8 cellular contexts compared by ENCODE assay signal in genomic region chr17:7842950-7843535, GRCh38. TPM values are rescaled to one million over a fixed set of nuclear protein-coding genes. Genes with fewer than 3 reads are reported as not detected.
DNase-seq lines count a peak whose midpoint lies in the region; ATAC-seq and TF ChIP-seq lines count a peak whose summit lies in the region.

No MANE protein-coding gene starts in this region.

- CTCF ChIA-PET in activated CD8-positive, alpha-beta T cell treated with anti-CD3 and anti-CD28 coated beads for 36 hours (lab: Charles Lee): interaction anchor here (1.0 to 1.8 kb wide), 3 partner anchors 8 to 14 kb away, joined by 3 to 5 read pairs (median 5); partner anchors contain the start of genes CYB5D1 and NAA38

- 0% methylated on average over 24 of the region's 27 CpGs for WGBS in esophagus muscularis mucosa

- no peak for TF ChIP-seq CTCF in LNCaP clone FGC (IDR thresholded peaks at IDR 0.05; ENCODE audit: control insufficient read depth, extremely low read depth, insufficient read depth)
- TF ChIP-seq CTCF in activated CD8-positive, alpha-beta T cell treated with anti-CD3 and anti-CD28 coated beads for 36 hours (IDR thresholded peaks at IDR 0.05): no peak
- TF ChIP-seq CTCF in esophagus muscularis mucosa (IDR thresholded peaks at IDR 0.05): no peak
- no peak for TF ChIP-seq CTCF in type B pancreatic cell (conservative IDR thresholded peaks at IDR 0.05)

- peak; percentile 1 for ATAC-seq in activated CD8-positive, alpha-beta T cell treated with anti-CD3 and anti-CD28 coated beads for 36 hours

- H3K27ac ChIP-seq in esophagus muscularis mucosa (replicated peaks in 1 of 4): peak overlapping the region; percentile 97 to 98 (median 98)

- peak; percentile 30 for TF ChIP-seq POLR2A in esophagus muscularis mucosa (IDR thresholded peaks at IDR 0.05; ENCODE audit: low read depth)

- peaks cover 38 to 85% (median 73%) of the 10 kb centered on the region in 4 donors for H3K4me1 ChIP-seq in esophagus muscularis mucosa

- H3K4me3 Mint-ChIP-seq in activated CD8-positive, alpha-beta T cell treated with anti-CD3 and anti-CD28 coated beads for 36 hours: peak overlapping the region; percentile 83
- peak overlapping the region; percentile 98 for H3K4me3 Mint-ChIP-seq in type B pancreatic cell

- peaks cover 42% of the 10 kb centered on the region for H3K36me3 Mint-ChIP-seq in activated CD8-positive, alpha-beta T cell treated with anti-CD3 and anti-CD28 coated beads for 36 hours (ENCODE audit: low read depth)
- H3K36me3 Mint-ChIP-seq in type B pancreatic cell: peaks cover 9% of the 10 kb centered on the region

- POLR2A ChIA-PET in activated CD8-positive, alpha-beta T cell treated with anti-CD3 and anti-CD28 coated beads for 36 hours (lab: Charles Lee): interaction anchor here (0.6 to 6.6 kb wide), 13 partner anchors 8 to 407 kb away, joined by 3 to 35 read pairs (median 4); partner anchors contain the start of genes CNTROB, NAA38, TMEM88 and TP53

- no peaks in the 10 kb centered on the region for H3K9me3 Mint-ChIP-seq in activated CD8-positive, alpha-beta T cell treated with anti-CD3 and anti-CD28 coated beads for 36 hours
- H3K9me3 Mint-ChIP-seq in type B pancreatic cell: no peaks in the 10 kb centered on the region

- intact Hi-C loops in activated CD8-positive, alpha-beta T cell treated with anti-CD3 and anti-CD28 coated beads for 36 hours (cut with micrococcal nuclease): loop anchor here (2.0 to 5.0 kb wide), 2 partner anchors 14 to 44 kb away; partner anchors contain the start of genes CHD3 and NAA38
- intact Hi-C loops in esophagus muscularis mucosa (cut with DNase I): loop anchor here (5.0 kb wide), 1 partner anchor 309 kb away; the partner anchor contains the start of gene PER1

- DNase-seq in activated CD4-positive, alpha-beta T cell treated with anti-CD3 and anti-CD28 coated beads for 4 hours: peak; percentile 69 to 77
- no peak for DNase-seq in activated CD4-positive, alpha-beta T cell treated with anti-CD3 and anti-CD28 coated beads for 48 hours
- no peak for DNase-seq in LNCaP clone FGC (ENCODE audit: low read depth)
- DNase-seq in activated CD8-positive, alpha-beta T cell treated with anti-CD3 and anti-CD28 coated beads for 36 hours: no peak
- DNase-seq in esophagus muscularis mucosa (ENCODE audit: extremely low spot score): peak; percentile 94
- DNase-seq in myocyte (ENCODE audit: low read depth): peak; percentile 80
- DNase-seq in type B pancreatic cell (ENCODE audit: extremely low spot score, unreplicated experiment): no peak
- no peak for DNase-seq in 8988T

- H3K27ac Mint-ChIP-seq in activated CD8-positive, alpha-beta T cell treated with anti-CD3 and anti-CD28 coated beads for 36 hours: peak overlapping the region; percentile 98
- peak overlapping the region; percentile 98 for H3K27ac Mint-ChIP-seq in type B pancreatic cell

- peak; percentile 61 for TF ChIP-seq EP300 in esophagus muscularis mucosa (IDR thresholded peaks at IDR 0.05)

- H3K4me1 Mint-ChIP-seq in activated CD8-positive, alpha-beta T cell treated with anti-CD3 and anti-CD28 coated beads for 36 hours (ENCODE audit: low read depth): peaks cover 51% of the 10 kb centered on the region
- peaks cover 32% of the 10 kb centered on the region for H3K4me1 Mint-ChIP-seq in type B pancreatic cell (ENCODE audit: unreplicated experiment)

- no peaks in the 10 kb centered on the region for H3K9me3 ChIP-seq in esophagus muscularis mucosa

- H3K4me3 ChIP-seq in LNCaP clone FGC (ENCODE audit: low read depth, low read length): peak overlapping the region; percentile 88
- peak overlapping the region; percentile 64 to 86 (median 73) for H3K4me3 ChIP-seq in esophagus muscularis mucosa

- H3K36me3 ChIP-seq in esophagus muscularis mucosa: peaks cover 25 to 38% (median 33%) of the 10 kb centered on the region in 4 donors

- H3K27me3 ChIP-seq in esophagus muscularis mucosa: no peaks in the 10 kb centered on the region

- no peaks in the 10 kb centered on the region for H3K27me3 Mint-ChIP-seq in activated CD8-positive, alpha-beta T cell treated with anti-CD3 and anti-CD28 coated beads for 36 hours
- H3K27me3 Mint-ChIP-seq in type B pancreatic cell: no peaks in the 10 kb centered on the region

RNA-seq across cellular contexts. Expression of gene KDM6B, which starts 9.0 kb away (rescaled TPM):
- 10 to 100 TPM; 49.2 to 53.8 TPM for total RNA-seq in activated CD8-positive, alpha-beta T cell treated with anti-CD3 and anti-CD28 coated beads for 36 hours
- total RNA-seq in esophagus muscularis mucosa (100 to 1,000 TPM in 1 of 4 donors, 10 to 100 TPM in 3; 10.8 to 101 (median 15.1) TPM), myocyte (3.9 and 4.5 TPM in 2 replicates), type B pancreatic cell (ENCODE audit: low replicate concordance) (69.1 and 85.1 TPM in 2 replicates)
- 14.2 TPM for polyA plus RNA-seq in myocyte (2012)

RNA-seq across cellular contexts. Expression of gene TMEM88, which starts 11.8 kb away (rescaled TPM):
- total RNA-seq in activated CD8-positive, alpha-beta T cell treated with anti-CD3 and anti-CD28 coated beads for 36 hours: 1 to 10 TPM; 2.4 to 2.9 TPM
- total RNA-seq in esophagus muscularis mucosa: 10 to 100 TPM; 13.3 to 45.9 (median 42.5) TPM
- total RNA-seq in myocyte: 0.72 and 1.8 TPM in 2 replicates
- 1.3 TPM for polyA plus RNA-seq in myocyte (2012)
- 4.5 and 10.2 TPM in 2 replicates for total RNA-seq in type B pancreatic cell (ENCODE audit: low replicate concordance)

RNA-seq across cellular contexts. Expression of gene NAA38, which starts 14.3 kb away (rescaled TPM):
- total RNA-seq in activated CD8-positive, alpha-beta T cell treated with anti-CD3 and anti-CD28 coated beads for 36 hours: 10 to 100 TPM; 72.8 to 77.2 TPM
- total RNA-seq in esophagus muscularis mucosa (100 to 1,000 TPM in 2 of 4 donors, 10 to 100 TPM in 2; 61.4 to 110 (median 102) TPM), myocyte (37.7 and 54.8 TPM in 2 replicates), type B pancreatic cell (ENCODE audit: low replicate concordance) (43.6 and 64.9 TPM in 2 replicates)
- polyA plus RNA-seq in myocyte (2012): 155 TPM

RNA-seq across cellular contexts. Expression of gene CYB5D1, which starts 14.8 kb away (rescaled TPM):
- 10 to 100 TPM; 13.5 to 16.2 TPM for total RNA-seq in activated CD8-positive, alpha-beta T cell treated with anti-CD3 and anti-CD28 coated beads for 36 hours
- total RNA-seq in esophagus muscularis mucosa (10 to 100 TPM; 11.6 to 14.9 (median 12.0) TPM), myocyte (4.0 and 4.3 TPM in 2 replicates), type B pancreatic cell (ENCODE audit: low replicate concordance) (16.6 and 17.9 TPM in 2 replicates)
- 8.8 TPM for polyA plus RNA-seq in myocyte (2012)

RNA-seq across cellular contexts. Expression of gene CHD3, which starts 45.5 kb away (rescaled TPM):
- 100 to 1,000 TPM; 130 to 139 TPM for total RNA-seq in activated CD8-positive, alpha-beta T cell treated with anti-CD3 and anti-CD28 coated beads for 36 hours
- 100 to 1,000 TPM in 3 of 4 donors, 10 to 100 TPM in 1; 82.7 to 139 (median 111) TPM for total RNA-seq in esophagus muscularis mucosa
- 104 and 140 TPM in 2 replicates for total RNA-seq in myocyte
- 128 TPM for polyA plus RNA-seq in myocyte (2012)
- 170 and 172 TPM in 2 replicates for total RNA-seq in type B pancreatic cell (ENCODE audit: low replicate concordance)

Comparison
In these comparisons a context has a peak if more than half of its experiments do, and no peak if none do; other contexts are left out.
1. DNase-seq: peak in activated CD4-positive, alpha-beta T cell treated with anti-CD3 and anti-CD28 coated beads for 4 hours (2 of 2), esophagus muscularis mucosa (single experiment) and myocyte (single experiment); none in activated CD4-positive, alpha-beta T cell treated with anti-CD3 and anti-CD28 coated beads for 48 hours (single experiment), LNCaP clone FGC (single experiment), activated CD8-positive, alpha-beta T cell treated with anti-CD3 and anti-CD28 coated beads for 36 hours (single experiment), type B pancreatic cell (single experiment) and 8988T (single experiment).